8 cellular contexts compared by ENCODE assay signal in the genomic region with DNA sequence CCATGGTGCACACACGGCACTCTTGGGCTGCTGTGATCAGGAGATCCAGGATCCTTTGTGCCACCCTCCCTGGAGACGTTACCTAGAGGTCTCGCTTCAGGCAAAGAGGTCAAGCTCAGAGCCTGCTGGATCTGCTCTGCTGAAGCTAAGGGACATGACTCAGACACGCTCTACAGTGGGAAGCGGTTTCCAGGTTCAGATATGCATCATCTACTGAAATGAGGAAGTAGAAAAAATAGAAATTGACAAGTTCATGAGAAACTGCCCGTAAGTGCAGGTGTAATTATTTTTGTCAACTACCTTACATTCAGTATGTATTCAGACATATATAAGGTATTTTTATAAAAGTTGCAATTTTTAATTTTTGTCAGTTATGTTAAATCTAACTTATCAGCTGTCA.
DNase-seq lines count a peak whose midpoint lies in the region; ATAC-seq and TF ChIP-seq lines count a peak whose summit lies in the region.
"Not testable (repeated sequence)": the region's sequence is repeated elsewhere in the genome, so short reads cannot be mapped to it uniquely, and the experiment has no call there.

No MANE protein-coding gene starts in this region.

- H3K4me1 ChIP-seq in DOHH2 (ENCODE audit: control insufficient read depth, low read length) = peaks cover 48% of the 10 kb centered on the region
- H3K4me1 ChIP-seq in naive thymus-derived CD4-positive, alpha-beta T cell (ENCODE audit: control insufficient read depth in 2 of 2, insufficient read depth in 2 of 2, low read length in 2 of 2) = not testable (repeated sequence)

- H3K27ac Mint-ChIP-seq in activated CD8-positive, alpha-beta T cell treated with anti-CD3 and anti-CD28 coated beads for 36 hours; naive thymus-derived CD4-positive, alpha-beta T cell: not testable (repeated sequence)

- peak; percentile 93 for ATAC-seq in GM18873 (IDR thresholded peaks at IDR 0.05; ENCODE audit: low FRiP score, unreplicated experiment)
- peak; percentile 99 for ATAC-seq in GM21423 (IDR thresholded peaks at IDR 0.05; ENCODE audit: unreplicated experiment)
- ATAC-seq in HG02870 (IDR thresholded peaks at IDR 0.05; ENCODE audit: unreplicated experiment) = peak; percentile 97
- peak; percentile 97 for ATAC-seq in HG03354 (IDR thresholded peaks at IDR 0.05; ENCODE audit: poor library complexity, severe bottlenecking, unreplicated experiment)
- ATAC-seq in activated CD8-positive, alpha-beta T cell treated with anti-CD3 and anti-CD28 coated beads for 36 hours = peak; percentile 78
- peak; percentile 88 for ATAC-seq in naive thymus-derived CD4-positive, alpha-beta T cell

- H3K27me3 Mint-ChIP-seq in activated CD8-positive, alpha-beta T cell treated with anti-CD3 and anti-CD28 coated beads for 36 hours; naive thymus-derived CD4-positive, alpha-beta T cell: not testable (repeated sequence)

- peak overlapping the region; percentile 62 for H3K27ac ChIP-seq in DOHH2 (ENCODE audit: low read depth, low read length)
- not testable (repeated sequence) for H3K27ac ChIP-seq in naive thymus-derived CD4-positive, alpha-beta T cell (ENCODE audit: low read depth, low read length)

- H3F3A ChIP-seq in DOHH2 (ENCODE audit: control insufficient read depth, insufficient read depth) = not testable (repeated sequence)

- DNase-seq in NB4 (ENCODE audit: low read depth) = peak; percentile 76
- DNase-seq in activated CD8-positive, alpha-beta T cell treated with anti-CD3 and anti-CD28 coated beads for 36 hours = peak; percentile 2
- DNase-seq in naive thymus-derived CD4-positive, alpha-beta T cell = not testable (repeated sequence)

- not testable (repeated sequence) for H4K20me1 ChIP-seq in DOHH2 (ENCODE audit: control insufficient read depth, insufficient read depth, low read depth, low read length)

- H3K9me2 ChIP-seq in DOHH2 (replicated peaks; ENCODE audit: control insufficient read depth, low read length) = not testable (repeated sequence)

- not testable (repeated sequence) for H3K79me2 ChIP-seq in DOHH2 (ENCODE audit: control insufficient read depth, low read length)

- not testable (repeated sequence) for H3K36me3 ChIP-seq in DOHH2 (ENCODE audit: control insufficient read depth, low read length); naive thymus-derived CD4-positive, alpha-beta T cell (ENCODE audit: control insufficient read depth in 2 of 3, insufficient read depth in 3 of 3, low read length in 3 of 3)

- not testable (repeated sequence) for H3K36me3 Mint-ChIP-seq in activated CD8-positive, alpha-beta T cell treated with anti-CD3 and anti-CD28 coated beads for 36 hours (ENCODE audit: low read depth); naive thymus-derived CD4-positive, alpha-beta T cell

- H3K4me3 Mint-ChIP-seq in activated CD8-positive, alpha-beta T cell treated with anti-CD3 and anti-CD28 coated beads for 36 hours; naive thymus-derived CD4-positive, alpha-beta T cell: not testable (repeated sequence)

- H3K9me3 Mint-ChIP-seq in activated CD8-positive, alpha-beta T cell treated with anti-CD3 and anti-CD28 coated beads for 36 hours; naive thymus-derived CD4-positive, alpha-beta T cell: not testable (repeated sequence)

- TF ChIP-seq POLR2A in NB4 (IDR thresholded peaks at IDR 0.05; ENCODE audit: extremely low read depth, insufficient read length) = not testable (repeated sequence)

- POLR2A ChIA-PET in activated CD8-positive, alpha-beta T cell treated with anti-CD3 and anti-CD28 coated beads for 36 hours (lab: Charles Lee); naive thymus-derived CD4-positive, alpha-beta T cell (lab: Charles Lee): not testable (repeated sequence)

- H3K4me2 ChIP-seq in DOHH2 (ENCODE audit: low read length) = peak overlapping the region; percentile 70

- H3K4me1 Mint-ChIP-seq in activated CD8-positive, alpha-beta T cell treated with anti-CD3 and anti-CD28 coated beads for 36 hours (ENCODE audit: low read depth); naive thymus-derived CD4-positive, alpha-beta T cell: not testable (repeated sequence)

- not testable (repeated sequence) for H3K27me3 ChIP-seq in DOHH2 (ENCODE audit: control insufficient read depth, low read length); naive thymus-derived CD4-positive, alpha-beta T cell (ENCODE audit: control insufficient read depth in 2 of 2, insufficient read depth in 2 of 2, low read length in 2 of 2)

- not testable (repeated sequence) for H3K9me3 ChIP-seq in DOHH2 (ENCODE audit: control insufficient read depth, insufficient read depth, low read length); naive thymus-derived CD4-positive, alpha-beta T cell (ENCODE audit: control insufficient read depth in 2 of 3, low read length in 3 of 3)

- H3K4me3 ChIP-seq in DOHH2 (ENCODE audit: low read length) = peak overlapping the region; percentile 43; the same call in 1 of the 2 replicates
- H3K4me3 ChIP-seq in NB4 (ENCODE audit: low read depth, low read length); naive thymus-derived CD4-positive, alpha-beta T cell (ENCODE audit: low read length): not testable (repeated sequence)

- not testable (repeated sequence) for TF ChIP-seq CTCF in DOHH2 (IDR thresholded peaks at IDR 0.05; ENCODE audit: low read depth, low read length, poor library complexity, severe bottlenecking); NB4 (IDR thresholded peaks at IDR 0.05; ENCODE audit: low read depth, low read length); activated CD8-positive, alpha-beta T cell treated with anti-CD3 and anti-CD28 coated beads for 36 hours (IDR thresholded peaks at IDR 0.05)

- intact Hi-C loops in activated CD8-positive, alpha-beta T cell treated with anti-CD3 and anti-CD28 coated beads for 36 hours (cut with micrococcal nuclease); naive thymus-derived CD4-positive, alpha-beta T cell (cut with micrococcal nuclease): not testable (repeated sequence)

- CTCF ChIA-PET in activated CD8-positive, alpha-beta T cell treated with anti-CD3 and anti-CD28 coated beads for 36 hours (lab: Charles Lee); naive thymus-derived CD4-positive, alpha-beta T cell (lab: Charles Lee): not testable (repeated sequence)
